9 cellular contexts compared by ENCODE assay signal in genomic region chr5:140041492-140042421, GRCh38. TPM values are rescaled to one million over a fixed set of nuclear protein-coding genes. Genes with fewer than 3 reads are reported as not detected.
A peak's percentile ranks its signal among the peaks of the same experiment; 100 is the strongest.
DNase-seq lines count a peak whose midpoint lies in the region; ATAC-seq and TF ChIP-seq lines count a peak whose summit lies in the region.
"Had no signal": no experiment of that assay in that cellular context is flagged by ENCODE, and none has a peak within 500 bp of the region (broad histone marks: within the 10 kb centered on the region; RNA-seq: fewer than 3 reads in every experiment).

No MANE protein-coding gene starts in this region.

- H3K9me3 ChIP-seq in right atrium auricular region, result no peaks in the 10 kb centered on the region

- no peak for TF ChIP-seq CTCF in right atrium auricular region (IDR thresholded peaks at IDR 0.05)

- H3K27ac ChIP-seq in right atrium auricular region, result peak overlapping the region; percentile 76 to 77
- H3K27ac ChIP-seq: 22Rv1 had no signal

- H3K27me3 ChIP-seq in right atrium auricular region, result no peaks in the 10 kb centered on the region

- ATAC-seq in GM21528 (IDR thresholded peaks at IDR 0.05; ENCODE audit: low FRiP score, unreplicated experiment), result no peak
- no peak for ATAC-seq in GM21390 (IDR thresholded peaks at IDR 0.05; ENCODE audit: unreplicated experiment)

- DNase-seq in DMS79 treated with DMSO at 0.1 percent for 48 hours (lab: John Stamatoyannopoulos, UW), result peak; percentile 2
- DNase-seq in DMS79 (lab: John Stamatoyannopoulos, UW), result no peak
- peak; percentile 38 for DNase-seq in NCI-H1694 (lab: John Stamatoyannopoulos, UW)
- peak in 56 of 58 donors; percentile 13 to 83 (median 58) for DNase-seq in anterior cingulate cortex (lab: John Stamatoyannopoulos, UW)
- DNase-seq in right atrium auricular region (ENCODE audit: low spot score), result peak; percentile 63
- DNase-seq in posterior cingulate gyrus, result peak; percentile 46 to 95 (median 72)

- intact Hi-C loops in posterior cingulate gyrus (cut with DNase I), result loop anchor here (10.0 kb wide), 1 partner anchor 257 kb away; no protein-coding TSS in a partner anchor

- H3K4me3 ChIP-seq in right atrium auricular region, result peak overlapping the region; percentile 58 to 73

- peaks cover 0 to 41% of the 10 kb centered on the region in 2 donors for H3K4me1 ChIP-seq in right atrium auricular region

- H3K36me3 ChIP-seq in right atrium auricular region, result no peaks in the 10 kb centered on the region

RNA-seq across cellular contexts. Expression of gene NRG2, which starts 1.3 kb away (rescaled TPM):
- total RNA-seq in right atrium auricular region, result 1 to 10 TPM; 1.8 to 1.9 TPM
